Comparison of ENCODE assay signal across 16 cellular contexts in the genomic region with DNA sequence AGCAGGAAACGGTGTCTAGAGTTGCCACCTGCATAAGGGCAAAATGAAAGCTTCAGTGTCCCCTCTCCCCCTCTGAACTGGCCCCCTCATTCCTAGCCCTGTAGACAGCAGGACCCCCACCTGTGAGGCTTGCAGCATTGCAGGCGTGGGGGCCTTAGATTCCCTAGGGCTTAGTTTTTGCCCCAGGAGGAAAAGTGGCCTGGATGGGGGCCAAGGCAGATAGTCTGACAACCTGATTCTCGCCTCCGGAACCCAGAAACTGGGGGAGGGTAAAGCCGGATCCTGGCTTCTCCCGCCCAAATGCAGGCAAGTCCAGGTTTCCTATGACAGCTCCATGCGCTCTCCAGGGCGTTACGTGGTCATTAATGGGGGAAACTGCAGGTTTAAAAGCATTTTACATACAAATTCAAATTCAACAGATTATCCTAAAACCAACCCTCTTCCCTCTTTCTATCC.
DNase-seq lines count a peak whose midpoint lies in the region; ATAC-seq and TF ChIP-seq lines count a peak whose summit lies in the region.
"Had no signal": no experiment of that assay in that cellular context is flagged by ENCODE, and none has a peak within 500 bp of the region (broad histone marks: within the 10 kb centered on the region; RNA-seq: fewer than 3 reads in every experiment).

No MANE protein-coding gene starts in this region.

- peak; percentile 41 for DNase-seq in NCI-H1092 (lab: John Stamatoyannopoulos, UW)
- no peak for DNase-seq in NCI-H1092 treated with DMSO at 0.1 percent for 48 hours (lab: John Stamatoyannopoulos, UW)
- DNase-seq in astrocyte of the spinal cord (ENCODE audit: low read depth, low spot score) = peak; percentile 67
- no peak for DNase-seq in HuH-7.5 (ENCODE audit: low spot score)
- DNase-seq: 8988T; activated CD4-positive, alpha-beta T cell treated with anti-CD3 and anti-CD28 coated beads for 1 hour; activated CD8-positive, alpha-beta memory T cell treated with anti-CD3 and anti-CD28 coated beads, Interleukin-2, amount 50 U/mL, for 4 hours; activated naive CD4-positive, alpha-beta T cell; foreskin keratinocyte; MV-4-11; NCI-H69; stimulated activated naive CD4-positive, alpha-beta T cell treated with Interleukin-2 at 50 U/mL for 16 hours had no signal

- no peak for TF ChIP-seq CTCF in astrocyte of the spinal cord (IDR thresholded peaks at IDR 0.05; ENCODE audit: low read depth, low read length)

- H3K9ac ChIP-seq in mucosa of rectum (ENCODE audit: low read depth in 1 of 2, low read length in 2 of 2) = peak overlapping the region in 1 of 2 donors; percentile 41

- peaks cover 27 to 33% of the 10 kb centered on the region in 2 donors for H3K4me1 ChIP-seq in mucosa of rectum (ENCODE audit: control insufficient read depth in 2 of 2, insufficient read depth in 2 of 2, low read length in 2 of 2)
- H3K4me1 ChIP-seq: foreskin keratinocyte had no signal

- peak overlapping the region; percentile 92 for H3K27ac ChIP-seq in mucosa of rectum (ENCODE audit: low read depth in 2 of 2, low read length in 2 of 2)
- H3K27ac ChIP-seq: foreskin keratinocyte had no signal

- H3K4me3 ChIP-seq in astrocyte of the spinal cord (ENCODE audit: low read depth, low read length) (peak overlapping the region; percentile 57), mucosa of rectum (ENCODE audit: low read length in 2 of 2) (peak overlapping the region; percentile 89 to 90)

- no peaks in the 10 kb centered on the region for H3K9me3 ChIP-seq in mucosa of rectum (ENCODE audit: control insufficient read depth in 2 of 2, low read length in 2 of 2)

- in situ Hi-C loops in astrocyte of the spinal cord (cut with HindIII; ENCODE audit: low sequenced_read_pairs) = no loop called here

- ATAC-seq in HG03159 (IDR thresholded peaks at IDR 0.05; ENCODE audit: unreplicated experiment) = no peak
- ATAC-seq in GM18867 (IDR thresholded peaks at IDR 0.05; ENCODE audit: unreplicated experiment) = no peak
- ATAC-seq in HG03460 (IDR thresholded peaks at IDR 0.05; ENCODE audit: unreplicated experiment) = no peak
- ATAC-seq: foreskin keratinocyte had no signal

- peaks cover 2 to 9% of the 10 kb centered on the region in 2 donors for H3K27me3 ChIP-seq in mucosa of rectum (ENCODE audit: control insufficient read depth in 2 of 2, insufficient read depth in 2 of 2, low read length in 2 of 2)

- no peaks in the 10 kb centered on the region for H3K36me3 ChIP-seq in mucosa of rectum (ENCODE audit: control insufficient read depth in 2 of 2, insufficient read depth in 2 of 2, low read length in 2 of 2)

Comparison
In these comparisons a context has a peak if more than half of its experiments do, and no peak if none do; other contexts are left out.
1. DNase-seq: peak in NCI-H1092 (single experiment) and astrocyte of the spinal cord (single experiment); none in NCI-H1092 treated with DMSO at 0.1 percent for 48 hours (single experiment) and HuH-7.5 (single experiment).